ENCODE assay signal across 22 cellular contexts in the genomic region with DNA sequence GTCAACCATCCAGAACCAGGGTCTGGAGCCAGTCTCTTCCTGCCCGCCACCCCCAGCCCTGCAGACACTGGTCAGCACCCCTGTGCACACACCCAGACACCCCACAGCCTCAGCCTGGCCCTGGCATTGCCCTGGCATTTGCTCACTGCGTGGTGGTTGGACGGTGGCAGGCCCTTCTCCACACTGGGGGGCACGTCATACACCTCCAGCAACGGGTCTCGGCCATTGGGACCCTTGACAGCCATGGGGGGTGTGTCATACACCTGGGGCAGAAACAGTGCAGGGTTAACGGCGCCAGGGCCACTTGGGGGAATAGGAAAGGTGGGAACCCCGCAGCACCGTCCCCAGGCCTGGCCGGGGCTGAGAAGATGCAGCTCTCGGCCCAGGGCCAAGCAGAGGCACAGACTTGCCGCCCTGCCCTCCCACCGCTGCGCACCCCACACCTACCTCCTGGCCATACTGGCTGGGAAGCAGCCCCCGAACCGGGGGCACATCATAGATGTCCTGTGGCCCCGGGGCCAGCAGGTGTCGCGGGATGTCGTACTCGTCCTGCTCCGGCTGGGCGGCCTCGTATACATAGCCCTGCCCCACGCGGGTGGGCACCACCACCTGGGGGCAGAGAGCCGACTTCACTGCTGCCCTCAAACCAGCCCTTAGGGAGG. TPM values are rescaled to one million over a fixed set of nuclear protein-coding genes. Genes with fewer than 3 reads are reported as not detected.
A peak's percentile ranks its signal among the peaks of the same experiment; 100 is the strongest.
DNase-seq lines count a peak whose midpoint lies in the region; ATAC-seq, FAIRE-seq and TF ChIP-seq lines count a peak whose summit lies in the region.
"Had no signal": no experiment of that assay in that cellular context is flagged by ENCODE, and none has a peak within 500 bp of the region (broad histone marks: within the 10 kb centered on the region; RNA-seq: fewer than 3 reads in every experiment).

No MANE protein-coding gene starts in this region.

- in situ Hi-C loops in GM23248 (cut with MboI), result no loop called here

- H4K20me1 ChIP-seq in GM23248 (ENCODE audit: insufficient read depth), result no peaks in the 10 kb centered on the region

- H3K4me1 ChIP-seq in GM23248 (ENCODE audit: insufficient read depth) (peaks cover 27% of the 10 kb centered on the region), adipocyte (ENCODE audit: control insufficient read depth, insufficient read depth, low read length) (peaks cover 45% of the 10 kb centered on the region), left ventricle myocardium inferior (peaks cover 72% of the 10 kb centered on the region), sigmoid colon (peaks cover 0 to 58% (median 49%) of the 10 kb centered on the region in 4 donors)

- ATAC-seq in GM18868 (IDR thresholded peaks at IDR 0.05; ENCODE audit: unreplicated experiment), result no peak
- ATAC-seq: activated CD8-positive, alpha-beta T cell treated with anti-CD3 and anti-CD28 coated beads, Interleukin-2, amount 10 ng/mL, durations not matched to agents 7 days and 5 days; CD8-positive, alpha-beta T cell; naive thymus-derived CD8-positive, alpha-beta T cell had no signal

- no peak for TF ChIP-seq EP300 in sigmoid colon (IDR thresholded peaks at IDR 0.05)

- no peak for FAIRE-seq in GM12892 (lab: Jason Lieb, UNC)
- FAIRE-seq: bronchial epithelial cell had no signal

- H3K9me3 ChIP-seq in GM23248 (ENCODE audit: low read depth), result no peaks in the 10 kb centered on the region
- no peaks in the 10 kb centered on the region for H3K9me3 ChIP-seq in adipocyte (ENCODE audit: control insufficient read depth, low read length)
- H3K9me3 ChIP-seq in left ventricle myocardium inferior (replicated peaks), result no peaks in the 10 kb centered on the region
- H3K9me3 ChIP-seq in sigmoid colon, result no peaks in the 10 kb centered on the region
- H3K9me3 ChIP-seq: MG63, prostate gland had no signal

- H3K79me2 ChIP-seq in GM23248 (ENCODE audit: insufficient read depth), result peaks cover 98% of the 10 kb centered on the region

- H3K36me3 ChIP-seq in GM23248 (ENCODE audit: low read depth) (peaks cover 23% of the 10 kb centered on the region; the same call in 1 of the 2 replicates), adipocyte (ENCODE audit: control insufficient read depth, insufficient read depth, low read length, severe bottlenecking) (peaks cover 57% of the 10 kb centered on the region), left ventricle myocardium inferior (peaks cover 63% of the 10 kb centered on the region), sigmoid colon (peaks cover 6 to 56% (median 30%) of the 10 kb centered on the region in 4 donors)

- H3K9me2 ChIP-seq in GM23248 (ENCODE audit: insufficient read depth), result no peaks in the 10 kb centered on the region

- no peak overlapping the region for H3K27ac ChIP-seq in GM23248
- peak overlapping the region; percentile 88 for H3K27ac ChIP-seq in left ventricle myocardium inferior (replicated peaks)
- peak overlapping the region in 3 of 4 donors; percentile 82 to 92 (median 86) for H3K27ac ChIP-seq in sigmoid colon

- no peak for TF ChIP-seq POLR2A in sigmoid colon (IDR thresholded peaks at IDR 0.05)
- no peak for TF ChIP-seq POLR2A in GM12892 (IDR thresholded peaks at IDR 0.05; ENCODE audit: low read depth, low read length)

- H3K4me3 ChIP-seq in GM23248 (no peak overlapping the region), adipocyte (ENCODE audit: low read length) (no peak overlapping the region), left ventricle myocardium inferior (no peak overlapping the region), sigmoid colon (no peak overlapping the region)
- H3K4me3 ChIP-seq: MG63, prostate gland had no signal

- intact Hi-C loops in left ventricle myocardium inferior (cut with micrococcal nuclease), result no loop called here
- intact Hi-C loops in sigmoid colon (cut with DNase I), result loop anchor here (10.0 kb wide), 1 partner anchor 252 kb away; a partner anchor contains a TSS

- H3F3A ChIP-seq in GM23248 (ENCODE audit: insufficient read depth), result peaks cover 23% of the 10 kb centered on the region; the same call in 1 of the 2 replicates

- H3K4me2 ChIP-seq in GM23248 (ENCODE audit: unreplicated experiment), result no peak overlapping the region

- 94 to 95% methylated on average over 26 to 27 of the region's 28 CpGs for WGBS in GM23248 (ENCODE audit: low coverage in 1 of 2, low lambda C conversion rate in 2 of 2, missing lambda C conversion rate in 2 of 2), 2 experiments
- 91 to 93% methylated on average over 28 of the region's 28 CpGs for WGBS in sigmoid colon, 2 donors

- peak overlapping the region; percentile 91; the same call in 1 of the 2 replicates for H3K9ac ChIP-seq in GM23248
- H3K9ac ChIP-seq in adipocyte (ENCODE audit: low read length), result peak overlapping the region; percentile 64

- TF ChIP-seq CTCF in left ventricle myocardium inferior (IDR thresholded peaks at IDR 0.05; ENCODE audit: borderline replicate concordance) (no peak), sigmoid colon (IDR thresholded peaks at IDR 0.05) (no peak)

- DNase-seq in GM23248 (no peak), adipocyte (ENCODE audit: low read depth) (no peak), left ventricle myocardium inferior (no peak), sigmoid colon (no peak), GM12892 (ENCODE audit: insufficient read length) (no peak), CD1c-positive myeloid dendritic cell (ENCODE audit: extremely low spot score) (no peak), activated gamma-delta T cell (lab: John Stamatoyannopoulos, UW) (no peak)
- DNase-seq: activated T-cell treated with anti-CD3 and anti-CD28 coated beads, Interleukin-2, amount 50 U/mL, for 4 hours; CD8-positive, alpha-beta T cell; DMS79; GOT3; mammary epithelial cell; MG63; naive thymus-derived CD8-positive, alpha-beta T cell; NCI-H345 had no signal

- H3K27me3 ChIP-seq in GM23248 (replicated peaks; ENCODE audit: insufficient read depth) (no peaks in the 10 kb centered on the region), adipocyte (replicated peaks; ENCODE audit: control insufficient read depth, insufficient read depth, low read length) (no peaks in the 10 kb centered on the region), left ventricle myocardium inferior (ENCODE audit: low read depth) (no peaks in the 10 kb centered on the region), sigmoid colon (no peaks in the 10 kb centered on the region)
- H3K27me3 ChIP-seq: MG63 had no signal

- H2AFZ ChIP-seq in GM23248, result no peak overlapping the region

RNA-seq across cellular contexts. Expression of a gene that starts 14.6 kb away (rescaled TPM):
- total RNA-seq in GM23248 (2014; rRNA removed; shearing (Covaris generic)), result 84.0 and 87.0 TPM in 2 replicates
- polyA plus RNA-seq in GM23248 (2016; fragmentation: Nextera tagmentation; extraction: Ambion mirVana), result 52.9 and 56.1 TPM in 2 replicates
- total RNA-seq in left ventricle myocardium inferior, result 82.8 TPM
- 10 to 100 TPM; 21.7 to 42.9 (median 32.4) TPM for total RNA-seq in sigmoid colon
- polyA plus RNA-seq in sigmoid colon, result 10 to 100 TPM; 45.0 to 82.3 (median 72.6) TPM
- 1.5 TPM for polyA plus RNA-seq in GM12892 (2012; ENCODE audit: missing spikeins)
- total RNA-seq: CD8-positive, alpha-beta T cell; T-helper 1 cell treated with Interleukin-12 subunit alpha and Interleukin-12 subunit beta and Interleukin-4 antibody, amounts not matched to agents 30 ng/mL and 1 ng/mL, for 36 hours had no signal
- polyA plus RNA-seq: naive thymus-derived CD8-positive, alpha-beta T cell had no signal

RNA-seq across cellular contexts. Expression of a gene that starts 18.1 kb away (rescaled TPM):
- not detected in 2 replicates for total RNA-seq in GM23248 (2014; rRNA removed; shearing (Covaris generic))
- polyA plus RNA-seq in GM23248 (2016; fragmentation: Nextera tagmentation; extraction: Ambion mirVana) (not detected in 2 replicates), sigmoid colon (10 to 100 TPM in 1 of 3 donors, under 1 TPM in 1, not detected in 1; 0.48 to 16.8 TPM)
- total RNA-seq in left ventricle myocardium inferior (not detected), sigmoid colon (not detected)
- not detected for polyA plus RNA-seq in GM12892 (2012; ENCODE audit: missing spikeins)
- total RNA-seq: activated CD8-positive, alpha-beta T cell treated with anti-CD3 and anti-CD28 coated beads, Interleukin-2, amount 10 ng/mL, durations not matched to agents 7 days and 5 days; activated naive CD8-positive, alpha-beta T cell treated with anti-CD3 and anti-CD28 coated beads for 36 hours; bronchial epithelial cell; CD8-positive, alpha-beta T cell; mammary epithelial cell; naive thymus-derived CD8-positive, alpha-beta T cell; T-helper 1 cell treated with Interleukin-12 subunit alpha and Interleukin-12 subunit beta and Interleukin-4 antibody, amounts not matched to agents 30 ng/mL and 1 ng/mL, for 36 hours; ureter had no signal
- polyA plus RNA-seq: mammary epithelial cell; naive thymus-derived CD8-positive, alpha-beta T cell had no signal

RNA-seq across cellular contexts. Expression of a gene that starts 29.9 kb away (rescaled TPM):
- total RNA-seq in GM23248 (2014; rRNA removed; shearing (Covaris generic)), result not detected in 2 replicates
- not detected in 2 replicates for polyA plus RNA-seq in GM23248 (2016; fragmentation: Nextera tagmentation; extraction: Ambion mirVana)
- not detected for total RNA-seq in left ventricle myocardium inferior
- not detected for total RNA-seq in sigmoid colon
- 10 to 100 TPM in 1 of 3 donors, under 1 TPM in 1, not detected in 1; 0.42 to 17.4 TPM for polyA plus RNA-seq in sigmoid colon
- not detected for polyA plus RNA-seq in GM12892 (2012; ENCODE audit: missing spikeins)
- total RNA-seq: activated CD8-positive, alpha-beta T cell treated with anti-CD3 and anti-CD28 coated beads, Interleukin-2, amount 10 ng/mL, durations not matched to agents 7 days and 5 days; activated naive CD8-positive, alpha-beta T cell treated with anti-CD3 and anti-CD28 coated beads for 36 hours; bronchial epithelial cell; CD8-positive, alpha-beta T cell; mammary epithelial cell; naive thymus-derived CD8-positive, alpha-beta T cell; prostate gland; T-helper 1 cell treated with Interleukin-12 subunit alpha and Interleukin-12 subunit beta and Interleukin-4 antibody, amounts not matched to agents 30 ng/mL and 1 ng/mL, for 36 hours; ureter had no signal
- polyA plus RNA-seq: mammary epithelial cell; naive thymus-derived CD8-positive, alpha-beta T cell had no signal
